Comparison of ENCODE assay signal across 25 cellular contexts in genomic region chr5:59027145-59027907, GRCh38.
"Had no signal": no experiment of that assay in that cellular context is flagged by ENCODE, and none has a peak within 500 bp of the region (broad histone marks: within the 10 kb centered on the region; RNA-seq: fewer than 3 reads in every experiment).

No MANE protein-coding gene starts in this region.

- H3K36me3 ChIP-seq: adrenal gland, breast epithelium, Peyer's patch had no signal

- H3K4me3 Mint-ChIP-seq: activated CD8-positive, alpha-beta memory T cell treated with anti-CD3 and anti-CD28 coated beads, Interleukin-2, amount 10 ng/mL, durations not matched to agents 7 days and 5 days; activated naive CD4-positive, alpha-beta T cell treated with anti-CD3 and anti-CD28 coated beads for 36 hours; activated naive CD8-positive, alpha-beta T cell; activated T-cell treated with anti-CD3 and anti-CD28 coated beads, Interleukin-2, amount 50 U/mL, for 24 hours had no signal

- H3K4me1 ChIP-seq: adrenal gland, breast epithelium, Peyer's patch had no signal

- H3K9ac ChIP-seq: SK-N-SH had no signal

- ATAC-seq: activated CD4-positive, CD25-positive, alpha-beta regulatory T cell treated with anti-CD3 and anti-CD28 coated beads, Interleukin-2, amount 50 U/mL, for 24 hours; activated CD8-positive, alpha-beta memory T cell treated with anti-CD3 and anti-CD28 coated beads, Interleukin-2, amount 10 ng/mL, durations not matched to agents 7 days and 5 days had no signal

- H3K27ac Mint-ChIP-seq: activated CD8-positive, alpha-beta memory T cell treated with anti-CD3 and anti-CD28 coated beads, Interleukin-2, amount 10 ng/mL, durations not matched to agents 7 days and 5 days; activated naive CD8-positive, alpha-beta T cell; activated T-cell treated with anti-CD3 and anti-CD28 coated beads, Interleukin-2, amount 50 U/mL, for 24 hours had no signal

- DNase-seq: activated CD4-positive, alpha-beta T cell treated with anti-CD3 and anti-CD28 coated beads for 4 hours; activated CD4-positive, alpha-beta T cell treated with anti-CD3 and anti-CD28 coated beads, Interleukin-2, amount 50 U/mL, for 48 hours; activated CD8-positive, alpha-beta memory T cell treated with anti-CD3 and anti-CD28 coated beads, Interleukin-2, amount 10 ng/mL, durations not matched to agents 7 days and 5 days; activated gamma-delta T cell; activated naive CD4-positive, alpha-beta T cell treated with anti-CD3 and anti-CD28 coated beads for 36 hours; activated T-cell treated with anti-CD3 and anti-CD28 coated beads, Interleukin-2, amount 50 U/mL, for 24 hours; adrenal gland; aorta; caudate nucleus; MM.1S; NCI-H146; NCI-H187 treated with DMSO at 0.1 percent for 48 hours; NCI-H2081 treated with DMSO at 0.1 percent for 48 hours; NCI-H2171 treated with DMSO at 0.1 percent for 48 hours; NCI-H345; NCI-H510A; NCI-H526 treated with DMSO at 0.1 percent for 48 hours; Peyer's patch; Right ventricle myocardium superior; SJCRH30; SK-N-SH had no signal

- H3K27me3 Mint-ChIP-seq: activated CD8-positive, alpha-beta memory T cell treated with anti-CD3 and anti-CD28 coated beads, Interleukin-2, amount 10 ng/mL, durations not matched to agents 7 days and 5 days; activated naive CD8-positive, alpha-beta T cell; activated T-cell treated with anti-CD3 and anti-CD28 coated beads, Interleukin-2, amount 50 U/mL, for 24 hours had no signal

- H3K9me3 ChIP-seq: adrenal gland, breast epithelium, Peyer's patch had no signal

- H3K27ac ChIP-seq: adrenal gland, breast epithelium, Peyer's patch, RWPE1, SJCRH30 had no signal

- H3K27me3 ChIP-seq: adrenal gland, breast epithelium, Peyer's patch, SJCRH30 had no signal

- H3K4me2 ChIP-seq: SK-N-SH had no signal

- H3K9me3 Mint-ChIP-seq: activated T-cell treated with anti-CD3 and anti-CD28 coated beads, Interleukin-2, amount 50 U/mL, for 24 hours had no signal

- H3K4me3 ChIP-seq: adrenal gland, breast epithelium, Peyer's patch, SJCRH30 had no signal
